ENCODE assay signal across 32 cellular contexts in genomic region chr9:123104807-123105206, GRCh38.
DNase-seq lines count a peak whose midpoint lies in the region; ATAC-seq, FAIRE-seq and TF ChIP-seq lines count a peak whose summit lies in the region.
"Had no signal": no experiment of that assay in that cellular context is flagged by ENCODE, and none has a peak within 500 bp of the region (broad histone marks: within the 10 kb centered on the region; RNA-seq: fewer than 3 reads in every experiment).

No MANE protein-coding gene starts in this region.

- H3K9ac ChIP-seq in HepG2 (ENCODE audit: insufficient read depth, low read depth, low read length) (no peak overlapping the region), Karpas-422 (ENCODE audit: low read length) (0 out of 2 replicates have a peak overlapping the region, but pooled peaks have one; percentile 51)

- H3K36me3 Mint-ChIP-seq in activated B cell treated with CpG ODN at 0.5 μM for 24 hours (ENCODE audit: low read depth) = peaks cover 87% of the 10 kb centered on the region
- H3K36me3 Mint-ChIP-seq in stimulated activated memory B cell treated with anti-CD40 and anti-IgM and Interleukin-4, amounts not matched to agents 10 μg/mL and 1 μg/mL and 100 μg/mL, for 72 hours = peaks cover 39% of the 10 kb centered on the region
- H3K36me3 Mint-ChIP-seq in activated CD4-positive, alpha-beta T cell treated with anti-CD3 and anti-CD28 coated beads, Interleukin-2, amount 10 ng/mL, durations not matched to agents 7 days and 5 days (ENCODE audit: low read depth) = peaks cover 6% of the 10 kb centered on the region

- H3K4me3 ChIP-seq in HepG2 (replicated peaks in 1 of 3; ENCODE audit: insufficient read depth in 1 of 3, low read depth in 2 of 3, low read length in 3 of 3) (no peak overlapping the region), right lobe of liver (no peak overlapping the region), Karpas-422 (ENCODE audit: low read length) (no peak overlapping the region)
- H3K4me3 ChIP-seq: A549, SJSA1 had no signal

- WGBS in HepG2 (ENCODE audit: low lambda C conversion rate) = 88% methylated on average over 7 of the region's 7 CpGs
- WGBS in right lobe of liver (ENCODE audit: insufficient coverage, low coverage, low lambda C conversion rate, missing lambda C conversion rate) = 60% methylated on average over 4 of the region's 7 CpGs

- H3K9me3 Mint-ChIP-seq in activated B cell treated with CpG ODN at 0.5 μM for 24 hours = no peaks in the 10 kb centered on the region
- no peaks in the 10 kb centered on the region for H3K9me3 Mint-ChIP-seq in stimulated activated memory B cell treated with anti-CD40 and anti-IgM and Interleukin-4, amounts not matched to agents 10 μg/mL and 1 μg/mL and 100 μg/mL, for 72 hours
- no peaks in the 10 kb centered on the region for H3K9me3 Mint-ChIP-seq in activated CD4-positive, alpha-beta T cell treated with anti-CD3 and anti-CD28 coated beads, Interleukin-2, amount 10 ng/mL, durations not matched to agents 7 days and 5 days

- BruUV-seq in HepG2 (replicated peaks; lab: Mats Ljungman, UMichigan) = no TSS peak

- in situ Hi-C loops in HepG2 (cut with HindIII; ENCODE audit: extremely low pct_ligation_motif_present, low pct_unique_long_range_greater_than_20kb) = no loop called here

- no peak for TF ChIP-seq EP300 in HepG2 (IDR thresholded peaks at IDR 0.05; ENCODE audit: low read depth in 2 of 2, low read length in 2 of 2)
- no peak for TF ChIP-seq EP300 in HepG2 (CRISPR knock-in tag; IDR thresholded peaks at IDR 0.05; ENCODE audit: borderline replicate concordance)

- H3K79me2 ChIP-seq in HepG2 (ENCODE audit: insufficient read depth, low read length) = no peaks in the 10 kb centered on the region
- peaks cover 2% of the 10 kb centered on the region; the same call in 1 of the 2 replicates for H3K79me2 ChIP-seq in Karpas-422 (ENCODE audit: low read length)

- no peak overlapping the region for H3K4me3 Mint-ChIP-seq in activated B cell treated with CpG ODN at 0.5 μM for 24 hours
- H3K4me3 Mint-ChIP-seq in stimulated activated memory B cell treated with anti-CD40 and anti-IgM and Interleukin-4, amounts not matched to agents 10 μg/mL and 1 μg/mL and 100 μg/mL, for 72 hours = no peak overlapping the region
- H3K4me3 Mint-ChIP-seq in activated CD4-positive, alpha-beta T cell treated with anti-CD3 and anti-CD28 coated beads, Interleukin-2, amount 10 ng/mL, durations not matched to agents 7 days and 5 days = no peak overlapping the region
- H3K4me3 Mint-ChIP-seq: CD4-positive, alpha-beta memory T cell had no signal

- intact Hi-C loops in HepG2 (cut with micrococcal nuclease; ENCODE audit: unreplicated experiment) (loop anchor here (5.0 to 10.0 kb wide), 2 partner anchors 60 to 242 kb away; no protein-coding TSS in a partner anchor), right lobe of liver (cut with DNase I) (loop anchor here in 1 of 2 donors (10.0 kb wide), 1 partner anchor 240 kb away; no protein-coding TSS in a partner anchor), activated B cell treated with CpG ODN at 0.5 μM for 24 hours (cut with micrococcal nuclease) (no loop called here)

- H2AFZ ChIP-seq in HepG2 (ENCODE audit: low read length) (no peak overlapping the region), Karpas-422 (ENCODE audit: low read length) (no peak overlapping the region)

- peak overlapping the region; percentile 68 for H3K27ac Mint-ChIP-seq in activated B cell treated with CpG ODN at 0.5 μM for 24 hours
- peak overlapping the region; percentile 8 for H3K27ac Mint-ChIP-seq in stimulated activated memory B cell treated with anti-CD40 and anti-IgM and Interleukin-4, amounts not matched to agents 10 μg/mL and 1 μg/mL and 100 μg/mL, for 72 hours
- H3K27ac Mint-ChIP-seq in activated CD4-positive, alpha-beta T cell treated with anti-CD3 and anti-CD28 coated beads, Interleukin-2, amount 10 ng/mL, durations not matched to agents 7 days and 5 days = no peak overlapping the region

- H3K27ac ChIP-seq in HepG2 (ENCODE audit: extremely low read length, insufficient read depth, low read length) (no peak overlapping the region), right lobe of liver (no peak overlapping the region), Karpas-422 (ENCODE audit: low read length) (peak overlapping the region; percentile 93)
- H3K27ac ChIP-seq: A549, HL-60, SJSA1 had no signal

- H3K27me3 Mint-ChIP-seq in activated B cell treated with CpG ODN at 0.5 μM for 24 hours = no peaks in the 10 kb centered on the region
- no peaks in the 10 kb centered on the region for H3K27me3 Mint-ChIP-seq in stimulated activated memory B cell treated with anti-CD40 and anti-IgM and Interleukin-4, amounts not matched to agents 10 μg/mL and 1 μg/mL and 100 μg/mL, for 72 hours
- no peaks in the 10 kb centered on the region for H3K27me3 Mint-ChIP-seq in activated CD4-positive, alpha-beta T cell treated with anti-CD3 and anti-CD28 coated beads, Interleukin-2, amount 10 ng/mL, durations not matched to agents 7 days and 5 days
- H3K27me3 Mint-ChIP-seq: CD4-positive, alpha-beta memory T cell had no signal

- H4K20me1 ChIP-seq in HepG2 (ENCODE audit: insufficient read depth, low read length) (no peaks in the 10 kb centered on the region), Karpas-422 (ENCODE audit: insufficient read depth, low read depth, low read length) (no peaks in the 10 kb centered on the region)

- FAIRE-seq in HepG2 (lab: Jason Lieb, UNC) = no peak
- FAIRE-seq: A549, GM12891, H54 had no signal

- no peak for TF ChIP-seq RAD21 in HepG2 (CRISPR knock-in tag; IDR thresholded peaks at IDR 0.05)

- no peak for TF ChIP-seq POLR2A in HepG2 (IDR thresholded peaks at IDR 0.05; ENCODE audit: insufficient read depth in 1 of 2, low read depth in 2 of 2, low read length in 2 of 2)
- no peak for TF ChIP-seq POLR2A in right lobe of liver (IDR thresholded peaks at IDR 0.05)

- DNase-seq in HepG2 (ENCODE audit: low spot score) = no peak
- DNase-seq in right lobe of liver = no peak
- no peak for DNase-seq in Karpas-422
- DNase-seq in activated B cell treated with CpG ODN at 0.5 μM for 24 hours = no peak
- DNase-seq in activated CD4-positive, alpha-beta T cell treated with anti-CD3 and anti-CD28 coated beads, Interleukin-2, amount 10 ng/mL, durations not matched to agents 7 days and 5 days = no peak
- DNase-seq in A172 (ENCODE audit: low spot score) = no peak
- DNase-seq: AML-193; C1 segment of cervical spinal cord; CD4-positive, alpha-beta memory T cell; DMS 273 treated with DMSO at 0.1 percent for 48 hours; DMS79; EL; GDM1; Kasumi-1; MV-4-11; NCI-H1105; NCI-H146; NCI-H1930; NCI-H226; NCI-H510A; NCI-H774; NK-92 treated with Interleukin-12 subunit alpha and Interleukin-12 subunit beta, amount 100 ng/mL, for 24 hours; Right ventricle myocardium superior; RPMI8226; T-helper 1 cell had no signal

- H3K27me3 ChIP-seq in HepG2 (ENCODE audit: control insufficient read depth in 1 of 2, insufficient read depth in 2 of 2, low read length in 2 of 2) = no peaks in the 10 kb centered on the region
- no peaks in the 10 kb centered on the region for H3K27me3 ChIP-seq in right lobe of liver
- H3K27me3 ChIP-seq in Karpas-422 (ENCODE audit: low read length) = no peaks in the 10 kb centered on the region
- H3K27me3 ChIP-seq: SJSA1 had no signal

- TF ChIP-seq CTCF in HepG2 (CRISPR knock-in tag; IDR thresholded peaks at IDR 0.05) = no peak
- TF ChIP-seq CTCF in right lobe of liver (IDR thresholded peaks at IDR 0.05) = no peak
- no peak for TF ChIP-seq CTCF in activated B cell treated with CpG ODN at 0.5 μM for 24 hours (IDR thresholded peaks at IDR 0.05)

- H3K4me1 ChIP-seq in HepG2 (ENCODE audit: insufficient read depth, low read length) = peaks cover 29% of the 10 kb centered on the region
- H3K4me1 ChIP-seq in right lobe of liver = peaks cover 0 to 10% (median 4%) of the 10 kb centered on the region in 4 donors
- peaks cover 49% of the 10 kb centered on the region for H3K4me1 ChIP-seq in Karpas-422 (ENCODE audit: low read length)

- ATAC-seq in HepG2 (no peak), right lobe of liver (no peak), activated B cell treated with CpG ODN at 0.5 μM for 24 hours (ENCODE audit: low read depth) (no peak), GM21717 (IDR thresholded peaks at IDR 0.05; ENCODE audit: unreplicated experiment) (no peak)
- no peak for ATAC-seq in stimulated activated memory B cell treated with anti-CD40 and anti-IgM and Interleukin-4, amounts not matched to agents 10 μg/mL and 1 μg/mL and 100 μg/mL, for 72 hours
- ATAC-seq: A549 had no signal

- CTCF ChIA-PET in HepG2 (lab: Yijun Ruan, JAX; ENCODE audit: low intra/inter-chr PET ratio, low total read pairs) (no interaction called here), activated B cell treated with CpG ODN at 0.5 μM for 24 hours (lab: Charles Lee) (interaction anchor here (6.9 kb wide), 1 partner anchor 245 kb away, joined by 62 read pairs; no protein-coding TSS in a partner anchor)
- CTCF ChIA-PET in activated CD4-positive, alpha-beta T cell treated with anti-CD3 and anti-CD28 coated beads, Interleukin-2, amount 10 ng/mL, durations not matched to agents 7 days and 5 days (lab: Charles Lee) = interaction anchor here (0.6 to 1.7 kb wide), 4 partner anchors 9 to 245 kb away, joined by 3 to 7 read pairs (median 3); no protein-coding TSS in a partner anchor

- H3K4me1 Mint-ChIP-seq in activated B cell treated with CpG ODN at 0.5 μM for 24 hours = peaks cover 9% of the 10 kb centered on the region
- H3K4me1 Mint-ChIP-seq in stimulated activated memory B cell treated with anti-CD40 and anti-IgM and Interleukin-4, amounts not matched to agents 10 μg/mL and 1 μg/mL and 100 μg/mL, for 72 hours = peaks cover 8% of the 10 kb centered on the region
- no peaks in the 10 kb centered on the region for H3K4me1 Mint-ChIP-seq in activated CD4-positive, alpha-beta T cell treated with anti-CD3 and anti-CD28 coated beads, Interleukin-2, amount 10 ng/mL, durations not matched to agents 7 days and 5 days

- POLR2A ChIA-PET in HepG2 (lab: Yijun Ruan, JAX) (no interaction called here), activated B cell treated with CpG ODN at 0.5 μM for 24 hours (lab: Charles Lee) (interaction anchor here (0.8 kb wide), 1 partner anchor 9 kb away, joined by 4 read pairs; no protein-coding TSS in a partner anchor)
- POLR2A ChIA-PET in activated CD4-positive, alpha-beta T cell treated with anti-CD3 and anti-CD28 coated beads, Interleukin-2, amount 10 ng/mL, durations not matched to agents 7 days and 5 days (lab: Charles Lee) = no interaction called here

- no peaks in the 10 kb centered on the region for H3K9me3 ChIP-seq in HepG2 (ENCODE audit: low read length)
- H3K9me3 ChIP-seq in right lobe of liver = no peaks in the 10 kb centered on the region
- no peaks in the 10 kb centered on the region for H3K9me3 ChIP-seq in Karpas-422 (ENCODE audit: low read length)
- H3K9me3 ChIP-seq: A549, SJSA1 had no signal

- H3K36me3 ChIP-seq in HepG2 (replicated peaks in 1 of 2; ENCODE audit: control insufficient read depth in 1 of 2, insufficient read depth in 2 of 2, low read length in 2 of 2) = peaks cover 13 to 56% of the 10 kb centered on the region in 2 experiments; a peak in 4 of 5 replicates
- peaks cover 0 to 15% (median 4%) of the 10 kb centered on the region in 4 donors for H3K36me3 ChIP-seq in right lobe of liver
- H3K36me3 ChIP-seq in Karpas-422 (ENCODE audit: insufficient read depth, low read length) = peaks cover 29% of the 10 kb centered on the region; the same call in 1 of the 2 replicates

- H3K4me2 ChIP-seq in HepG2 (ENCODE audit: low read depth, low read length) (no peak overlapping the region), Karpas-422 (ENCODE audit: low read depth, low read length, poor library complexity, severe bottlenecking) (peak overlapping the region; percentile 64)
- H3K4me2 ChIP-seq: A549 had no signal

- H3K9me2 ChIP-seq in Karpas-422 (replicated peaks; ENCODE audit: insufficient read depth, low read length) = no peaks in the 10 kb centered on the region
